ENCODE assay signal across 1 cellular context in the genomic region with DNA sequence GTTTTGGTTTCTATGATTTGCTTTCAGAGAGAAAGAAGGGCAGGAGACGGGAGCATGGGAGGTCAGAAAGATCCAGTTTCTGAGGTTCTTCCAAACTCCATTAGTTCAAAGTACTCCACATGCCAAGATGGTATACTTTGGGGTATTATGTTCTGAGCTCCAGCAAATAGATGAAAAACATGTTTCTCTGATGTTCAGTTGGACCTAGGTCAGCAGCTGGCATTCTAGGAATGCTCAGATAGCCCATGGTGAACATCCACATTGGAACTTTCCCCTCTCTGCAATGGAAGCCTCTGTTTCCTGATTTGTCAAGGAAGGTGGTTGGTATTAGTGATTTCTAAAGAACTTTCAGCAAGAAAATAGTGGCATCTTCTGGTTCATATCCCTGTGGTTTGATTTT.
TF ChIP-seq lines count a peak whose summit lies in the region.

No MANE protein-coding gene starts in this region.

TF ChIP-seq in WTC11, 78 proteins besides CTCF, POLR2A, EP300 and RAD21 (continued from another document):
- no peak for TF ChIP-seq FOXJ3 (CRISPR knock-in tag; IDR thresholded peaks at IDR 0.05; ENCODE audit: borderline replicate concordance)
- TF ChIP-seq GRHL2 (CRISPR knock-in tag; IDR thresholded peaks at IDR 0.05; ENCODE audit: insufficient replicate concordance, severe bottlenecking), result no peak
- TF ChIP-seq, protein P1, sequence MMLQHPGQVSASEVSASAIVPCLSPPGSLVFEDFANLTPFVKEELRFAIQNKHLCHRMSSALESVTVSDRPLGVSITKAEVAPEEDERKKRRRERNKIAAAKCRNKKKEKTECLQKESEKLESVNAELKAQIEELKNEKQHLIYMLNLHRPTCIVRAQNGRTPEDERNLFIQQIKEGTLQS (CRISPR knock-in tag; conservative IDR thresholded peaks at IDR 0.05), result no peak
- TF ChIP-seq ERG (CRISPR knock-in tag; IDR thresholded peaks at IDR 0.05), result no peak
- no peak for TF ChIP-seq FOXK1 (CRISPR knock-in tag; IDR thresholded peaks at IDR 0.05)
- TF ChIP-seq MYBL2 (CRISPR knock-in tag; IDR thresholded peaks at IDR 0.05), result no peak
- no peak for TF ChIP-seq IRF2 (CRISPR knock-in tag; IDR thresholded peaks at IDR 0.05; ENCODE audit: borderline replicate concordance, low read depth)
- TF ChIP-seq JAZF1 (CRISPR knock-in tag; IDR thresholded peaks at IDR 0.05), result no peak
- TF ChIP-seq ETV6 (CRISPR knock-in tag; IDR thresholded peaks at IDR 0.05), result no peak
